In genomic region chr3:168094877-168095610, GRCh38 we compare ENCODE assay signal across 7 cellular contexts. TPM values are rescaled to one million over a fixed set of nuclear protein-coding genes. Genes with fewer than 3 reads are reported as not detected.
DNase-seq lines count a peak whose midpoint lies in the region; ATAC-seq and TF ChIP-seq lines count a peak whose summit lies in the region.

No MANE protein-coding gene starts in this region.

- no peaks in the 10 kb centered on the region for H3K9me3 ChIP-seq in body of pancreas

- TF ChIP-seq CTCF in GM12873 (IDR thresholded peaks at IDR 0.05; ENCODE audit: insufficient read depth, low read depth, low read length, missing control alignments), result peak; percentile 44
- TF ChIP-seq CTCF in body of pancreas (IDR thresholded peaks at IDR 0.05), result peak in 3 of 7 experiments; percentile 8 to 44 (median 35)

- TF ChIP-seq POLR2A in body of pancreas (IDR thresholded peaks at IDR 0.05), result no peak

- ATAC-seq in GM21786 (IDR thresholded peaks at IDR 0.05; ENCODE audit: unreplicated experiment), result peak; percentile 37
- ATAC-seq in body of pancreas, result peak; percentile 5
- peak; percentile 62 for ATAC-seq in sciatic nerve

- intact Hi-C loops in body of pancreas (cut with DNase I) (no loop called here), sciatic nerve (cut with DNase I) (loop anchor here (10.0 kb wide), 1 partner anchor 50 kb away; no protein-coding TSS in a partner anchor)

- no peaks in the 10 kb centered on the region for H3K27me3 ChIP-seq in body of pancreas

- peaks cover 48% of the 10 kb centered on the region for H3K4me1 ChIP-seq in body of pancreas

- 0 to 1% methylated on average over 26 to 70 of the region's 70 CpGs for WGBS in body of pancreas, 2 donors

- DNase-seq in HuH-7.5 (ENCODE audit: low spot score), result peak; percentile 18
- peak; percentile 83 for DNase-seq in SK-N-DZ (ENCODE audit: low spot score)
- DNase-seq in body of pancreas, result peak; percentile 40 to 56 (median 54)
- DNase-seq in sciatic nerve (ENCODE audit: low spot score), result peak; percentile 74

- H3K36me3 ChIP-seq in body of pancreas (replicated peaks in 1 of 2; ENCODE audit: insufficient read depth in 1 of 2, low read depth in 2 of 2), result no peaks in the 10 kb centered on the region

- H3K27ac ChIP-seq in body of pancreas, result peak overlapping the region; percentile 75 to 97 (median 94)

- peak overlapping the region; percentile 28 to 69 for H3K4me3 ChIP-seq in body of pancreas
- peak overlapping the region; percentile 85 for H3K4me3 ChIP-seq in iPS-11a (ENCODE audit: low read depth, low read length)

RNA-seq across cellular contexts. Expression of gene GOLIM4, which starts 0.7 kb away (rescaled TPM):
- polyA plus RNA-seq in SK-N-DZ (2014; cell fraction: cytosol; rRNA removed), result 23.5 and 25.0 TPM in 2 replicates
- 21.9 and 22.7 TPM in 2 replicates for polyA plus RNA-seq in SK-N-DZ (2014; cell fraction: nucleus; rRNA removed)
- total RNA-seq in body of pancreas (10 to 100 TPM; 21.0 to 32.6 TPM), sciatic nerve (48.9 TPM)

Comparison
In these comparisons a context has a peak if more than half of its experiments do, and no peak if none do; other contexts are left out.
1. Peak in every context shown above with its lines: DNase-seq, ATAC-seq, H3K4me3 ChIP-seq and H3K27ac ChIP-seq.
2. ATAC-seq: peak in every context shown above with its lines; median percentile 62 in sciatic nerve; 37 in GM21786; 5 in body of pancreas.
3. DNase-seq: peak in every context shown above with its lines; median percentile 83 in SK-N-DZ; 74 in sciatic nerve; 54 in body of pancreas; 18 in HuH-7.5.